ENCODE assay signal across 9 cellular contexts in genomic region chr9:124855944-124856773, GRCh38. TPM values are rescaled to one million over a fixed set of nuclear protein-coding genes. Genes with fewer than 3 reads are reported as not detected.
DNase-seq lines count a peak whose midpoint lies in the region; ATAC-seq, FAIRE-seq and TF ChIP-seq lines count a peak whose summit lies in the region.
"Had no signal": no experiment of that assay in that cellular context is flagged by ENCODE, and none has a peak within 500 bp of the region (broad histone marks: within the 10 kb centered on the region; RNA-seq: fewer than 3 reads in every experiment).

No MANE protein-coding gene starts in this region.

- H3K4me1 ChIP-seq in Loucy (ENCODE audit: insufficient read depth, low read length, poor library complexity, severe bottlenecking) = peaks cover 25% of the 10 kb centered on the region
- H3K4me1 ChIP-seq in K562 (replicated peaks in 1 of 2; ENCODE audit: control insufficient read depth in 2 of 2, insufficient read depth in 2 of 2, low read length in 2 of 2) = peaks cover 16 to 72% of the 10 kb centered on the region in 2 experiments; a peak in 4 of 5 replicates
- peaks cover 33 to 61% (median 46%) of the 10 kb centered on the region in 6 donors for H3K4me1 ChIP-seq in spleen
- peaks cover 0 to 41% (median 33%) of the 10 kb centered on the region in 4 donors for H3K4me1 ChIP-seq in tibial artery

- peaks cover 47% of the 10 kb centered on the region for H4K20me1 ChIP-seq in Loucy (ENCODE audit: insufficient read depth, low read length, poor library complexity, severe bottlenecking)
- peaks cover 51% of the 10 kb centered on the region for H4K20me1 ChIP-seq in K562 (replicated peaks; ENCODE audit: control insufficient read depth, insufficient read depth, low read length)

- intact Hi-C loops in activated CD8-positive, alpha-beta T cell treated with anti-CD3 and anti-CD28 coated beads for 36 hours (cut with micrococcal nuclease) = no loop called here
- intact Hi-C loops in K562 (cut with micrococcal nuclease) (loop anchor here (5.0 kb wide), 1 partner anchor 36 kb away; no protein-coding TSS in a partner anchor), spleen (cut with DNase I; ENCODE audit: low total_unique reads) (loop anchor here (10.0 kb wide), 1 partner anchor 289 kb away; the partner anchor contains the start of gene SCAI), tibial artery (cut with DNase I; ENCODE audit: low total_unique reads) (no loop called here)

- H2AFZ ChIP-seq in Loucy (ENCODE audit: low read length) (no peak overlapping the region), K562 (ENCODE audit: low read depth, low read length) (no peak overlapping the region)

- no peak for FAIRE-seq in K562 (lab: Jason Lieb, UNC)

- H3K9me3 ChIP-seq in Loucy (ENCODE audit: insufficient read depth, low read depth, low read length) (no peaks in the 10 kb centered on the region), K562 (replicated peaks; ENCODE audit: control insufficient read depth, insufficient read depth, low read depth, low read length) (no peaks in the 10 kb centered on the region; the same call in 1 of the 2 replicates), spleen (no peaks in the 10 kb centered on the region), tibial artery (no peaks in the 10 kb centered on the region)

- H3K27me3 ChIP-seq in Loucy (ENCODE audit: insufficient read depth, low read length, poor library complexity, severe bottlenecking) (peaks cover 3% of the 10 kb centered on the region), K562 (ENCODE audit: control insufficient read depth in 2 of 2, insufficient read depth in 2 of 2, low read length in 2 of 2) (no peaks in the 10 kb centered on the region), spleen (replicated peaks in 1 of 7) (no peaks in the 10 kb centered on the region), tibial artery (no peaks in the 10 kb centered on the region)

- H3K4me2 ChIP-seq in Loucy (ENCODE audit: low read depth, low read length, poor library complexity, severe bottlenecking) = no peak overlapping the region
- no peak overlapping the region for H3K4me2 ChIP-seq in K562 (ENCODE audit: insufficient read depth, low read length)

- WGBS in K562 (ENCODE audit: insufficient coverage, low coverage, missing lambda C conversion rate) = 58% methylated on average over 11 of the region's 16 CpGs
- 53 to 76% (median 68%) methylated on average over 7 to 16 of the region's 16 CpGs for WGBS in spleen, 5 donors

- POLR2A ChIA-PET in activated CD8-positive, alpha-beta T cell treated with anti-CD3 and anti-CD28 coated beads for 36 hours (lab: Charles Lee) = interaction anchor here (0.9 to 12.4 kb wide), 10 partner anchors 8 to 385 kb away, joined by 3 to 280 read pairs (median 3); partner anchors contain the start of gene NR6A1
- POLR2A ChIA-PET in activated CD8-positive, alpha-beta T cell treated with anti-CD3 and anti-CD28 coated beads, Interleukin-2, amount 10 ng/mL, durations not matched to agents 7 days and 5 days (lab: Charles Lee) = interaction anchor here (0.8 to 1.1 kb wide), 3 partner anchors 14 to 22 kb away, joined by 3 to 4 read pairs (median 3); no protein-coding TSS in a partner anchor
- POLR2A ChIA-PET in K562 (lab: Yijun Ruan, JAX) = interaction anchor here (0.6 to 5.1 kb wide), 15 partner anchors 9 to 513 kb away, joined by 3 to 64 read pairs (median 4); partner anchors contain the start of gene NR6A1

- DNase-seq in activated CD8-positive, alpha-beta T cell treated with anti-CD3 and anti-CD28 coated beads for 36 hours = peak; percentile 41
- no peak for DNase-seq in activated CD8-positive, alpha-beta T cell treated with anti-CD3 and anti-CD28 coated beads, Interleukin-2, amount 10 ng/mL, durations not matched to agents 7 days and 5 days
- DNase-seq in K562 (ENCODE audit: extremely low read depth in 1 of 4, low spot score in 3 of 4) = peak in 2 of 4 experiments; percentile 51 to 53
- peak; percentile 77 for DNase-seq in spleen
- no peak for DNase-seq in tibial artery
- no peak for DNase-seq in omental fat pad (ENCODE audit: low spot score)

- peaks cover 42% of the 10 kb centered on the region for H3K4me1 Mint-ChIP-seq in activated CD8-positive, alpha-beta T cell treated with anti-CD3 and anti-CD28 coated beads for 36 hours (ENCODE audit: low read depth)
- H3K4me1 Mint-ChIP-seq in activated CD8-positive, alpha-beta T cell treated with anti-CD3 and anti-CD28 coated beads, Interleukin-2, amount 10 ng/mL, durations not matched to agents 7 days and 5 days (ENCODE audit: low read depth) = peaks cover 32% of the 10 kb centered on the region

- TF ChIP-seq CTCF in activated CD8-positive, alpha-beta T cell treated with anti-CD3 and anti-CD28 coated beads for 36 hours (IDR thresholded peaks at IDR 0.05) = no peak
- TF ChIP-seq CTCF in Loucy (conservative IDR thresholded peaks at IDR 0.05; ENCODE audit: low read length) (peak; percentile 45), K562 (IDR thresholded peaks at IDR 0.05 in 2 of 3, conservative IDR thresholded peaks at IDR 0.05 in 1 of 3; ENCODE audit: insufficient read depth in 2 of 3, low read depth in 1 of 3, low read length in 3 of 3) (peak; percentile 49 to 62 (median 52); a peak in 5 of 6 replicates), spleen (IDR thresholded peaks at IDR 0.05 in 8 of 11, conservative IDR thresholded peaks at IDR 0.05 in 3 of 11) (peak in 6 of 11 experiments; percentile 6 to 37 (median 18)), tibial artery (IDR thresholded peaks at IDR 0.05) (no peak), omental fat pad (IDR thresholded peaks at IDR 0.05) (no peak)

- H3K9me2 ChIP-seq in Loucy (replicated peaks; ENCODE audit: low read depth, low read length) = no peaks in the 10 kb centered on the region

- in situ Hi-C loops in K562 (cut with MboI) = no loop called here

- TF ChIP-seq POLR2A in K562 (conservative IDR thresholded peaks at IDR 0.05) (no peak), spleen (IDR thresholded peaks at IDR 0.05) (no peak)

- CTCF ChIA-PET in activated CD8-positive, alpha-beta T cell treated with anti-CD3 and anti-CD28 coated beads for 36 hours (lab: Charles Lee) = interaction anchor here (0.7 to 10.3 kb wide), 5 partner anchors 10 to 89 kb away, joined by 3 to 431 read pairs (median 3); partner anchors contain the start of genes NR6A1 and OLFML2A
- CTCF ChIA-PET in activated CD8-positive, alpha-beta T cell treated with anti-CD3 and anti-CD28 coated beads, Interleukin-2, amount 10 ng/mL, durations not matched to agents 7 days and 5 days (lab: Charles Lee) = interaction anchor here (0.9 to 10.0 kb wide), 3 partner anchors 82 to 239 kb away, joined by 3 to 316 read pairs (median 3); partner anchors contain the start of genes NR6A1 and OLFML2A
- CTCF ChIA-PET in K562 (lab: Yijun Ruan, JAX; ENCODE audit: low intra/inter-chr PET ratio) = interaction anchor here (6.3 kb wide), 1 partner anchor 83 kb away, joined by 209 read pairs; the partner anchor contains the start of gene NR6A1

- no peak overlapping the region for H3K9ac ChIP-seq in Loucy (ENCODE audit: low read depth, low read length, poor library complexity, severe bottlenecking)
- peak overlapping the region in 1 of 2 experiments; percentile 61; a peak in 2 of 4 replicates for H3K9ac ChIP-seq in K562 (ENCODE audit: insufficient read depth in 1 of 2, low read depth in 2 of 2, low read length in 2 of 2)

- H3K27me3 Mint-ChIP-seq in activated CD8-positive, alpha-beta T cell treated with anti-CD3 and anti-CD28 coated beads for 36 hours = peaks cover 5% of the 10 kb centered on the region
- H3K27me3 Mint-ChIP-seq in activated CD8-positive, alpha-beta T cell treated with anti-CD3 and anti-CD28 coated beads, Interleukin-2, amount 10 ng/mL, durations not matched to agents 7 days and 5 days (ENCODE audit: low read depth) = no peaks in the 10 kb centered on the region

- H3K27ac ChIP-seq in K562 (ENCODE audit: extremely low read depth, low read depth, low read length) = no peak overlapping the region
- H3K27ac ChIP-seq in spleen = no peak overlapping the region
- H3K27ac ChIP-seq in tibial artery = no peak overlapping the region

- H3K79me2 ChIP-seq in Loucy (ENCODE audit: insufficient read depth, low read length) (peaks cover 50% of the 10 kb centered on the region), K562 (ENCODE audit: control insufficient read depth, insufficient read depth, low read length) (peaks cover 32% of the 10 kb centered on the region)

- H3K9me3 Mint-ChIP-seq in activated CD8-positive, alpha-beta T cell treated with anti-CD3 and anti-CD28 coated beads for 36 hours = no peaks in the 10 kb centered on the region
- no peaks in the 10 kb centered on the region for H3K9me3 Mint-ChIP-seq in activated CD8-positive, alpha-beta T cell treated with anti-CD3 and anti-CD28 coated beads, Interleukin-2, amount 10 ng/mL, durations not matched to agents 7 days and 5 days (ENCODE audit: insufficient read depth)

- peak in 1 of 2 experiments; percentile 42; a peak in 2 of 4 replicates for TF ChIP-seq RAD21 in K562 (CRISPR knock-in tag; conservative IDR thresholded peaks at IDR 0.05 in 1 of 2, IDR thresholded peaks at IDR 0.05 in 1 of 2)

- BruUV-seq in K562 (replicated peaks; lab: Mats Ljungman, UMichigan) = no TSS peak

- H3F3A ChIP-seq in Loucy (ENCODE audit: low read depth) = peaks cover 6% of the 10 kb centered on the region; the same call in 1 of the 2 replicates

- peaks cover 41% of the 10 kb centered on the region for H3K36me3 Mint-ChIP-seq in activated CD8-positive, alpha-beta T cell treated with anti-CD3 and anti-CD28 coated beads for 36 hours (ENCODE audit: low read depth)
- peaks cover 44% of the 10 kb centered on the region for H3K36me3 Mint-ChIP-seq in activated CD8-positive, alpha-beta T cell treated with anti-CD3 and anti-CD28 coated beads, Interleukin-2, amount 10 ng/mL, durations not matched to agents 7 days and 5 days (ENCODE audit: low read depth)

- no peak for ATAC-seq in activated CD8-positive, alpha-beta T cell treated with anti-CD3 and anti-CD28 coated beads for 36 hours
- no peak for ATAC-seq in activated CD8-positive, alpha-beta T cell treated with anti-CD3 and anti-CD28 coated beads, Interleukin-2, amount 10 ng/mL, durations not matched to agents 7 days and 5 days
- ATAC-seq in K562 (peak; percentile 37), omental fat pad (ENCODE audit: low FRiP score) (no peak), HG03469 (IDR thresholded peaks at IDR 0.05; ENCODE audit: unreplicated experiment) (no peak)

- H3K36me3 ChIP-seq in Loucy (ENCODE audit: insufficient read depth, low read length) (peaks cover 53% of the 10 kb centered on the region), K562 (ENCODE audit: control insufficient read depth, insufficient read depth, low read length) (peaks cover 51% of the 10 kb centered on the region), spleen (peaks cover 3 to 52% (median 48%) of the 10 kb centered on the region in 6 donors), tibial artery (peaks cover 33 to 53% (median 37%) of the 10 kb centered on the region in 3 donors)

- H3K9me1 ChIP-seq in K562 (ENCODE audit: control insufficient read depth, insufficient read depth, low read length) = peaks cover 15% of the 10 kb centered on the region

- no peak overlapping the region for H3K27ac Mint-ChIP-seq in activated CD8-positive, alpha-beta T cell treated with anti-CD3 and anti-CD28 coated beads for 36 hours
- H3K27ac Mint-ChIP-seq in activated CD8-positive, alpha-beta T cell treated with anti-CD3 and anti-CD28 coated beads, Interleukin-2, amount 10 ng/mL, durations not matched to agents 7 days and 5 days = no peak overlapping the region

- no peak overlapping the region for H3K4me3 ChIP-seq in Loucy (ENCODE audit: low read length, poor library complexity, severe bottlenecking)
- H3K4me3 ChIP-seq in K562 = no peak overlapping the region
- H3K4me3 ChIP-seq in spleen = no peak overlapping the region
- no peak overlapping the region for H3K4me3 ChIP-seq in tibial artery
- H3K4me3 ChIP-seq: lung had no signal

- no peak overlapping the region for H3K4me3 Mint-ChIP-seq in activated CD8-positive, alpha-beta T cell treated with anti-CD3 and anti-CD28 coated beads for 36 hours
- no peak overlapping the region for H3K4me3 Mint-ChIP-seq in activated CD8-positive, alpha-beta T cell treated with anti-CD3 and anti-CD28 coated beads, Interleukin-2, amount 10 ng/mL, durations not matched to agents 7 days and 5 days

- no peak for TF ChIP-seq EP300 in K562 (IDR thresholded peaks at IDR 0.05; ENCODE audit: low read length)

RNA-seq across cellular contexts. Expression of gene WDR38, which starts 2.9 kb away (rescaled TPM):
- total RNA-seq in activated CD8-positive, alpha-beta T cell treated with anti-CD3 and anti-CD28 coated beads for 36 hours = not detected
- total RNA-seq in activated CD8-positive, alpha-beta T cell treated with anti-CD3 and anti-CD28 coated beads, Interleukin-2, amount 10 ng/mL, durations not matched to agents 7 days and 5 days = not detected
- not detected in 2 replicates for total RNA-seq in K562 (2011; cell fraction: chromatin; rRNA removed; ENCODE audit: low replicate concordance)
- total RNA-seq in K562 (2011; cell fraction: nucleolus; rRNA removed) = not detected in 2 replicates
- total RNA-seq in K562 (2011; cell fraction: nucleoplasm; rRNA removed) = not detected in 2 replicates
- total RNA-seq in K562 (2014; rRNA removed) (not detected in 2 replicates), K562 (2014; rRNA removed; fragmentation: Illumina TruSeq; extraction: Trizol) (not detected in 2 replicates), K562 (2015; rRNA removed; fragmentation: Illumina TruSeq; extraction: Trizol) (not detected in 2 replicates), K562 (2021) (not detected in 2 replicates), spleen (not detected), omental fat pad (under 1 TPM in 1 of 4 donors, not detected in 3; 0.36 TPM)
- polyA plus RNA-seq in K562 (2011; rRNA removed) (not detected in 2 replicates), K562 (2014; fragmentation: Illumina TruSeq; extraction: Trizol) (not detected in 2 replicates), K562 (2014; fragmentation: Nextera tagmentation; extraction: Ambion mirVana) (not detected), K562 (2014; rRNA removed) (not detected in 2 replicates), spleen (not detected)
- polyA plus RNA-seq in K562 (2011; cell fraction: cytosol; rRNA removed) = not detected in 2 replicates
- polyA plus RNA-seq in K562 (2011; cell fraction: nucleus; rRNA removed) = not detected in 2 replicates
- polyA plus RNA-seq in K562 (2012) = 0.05 TPM in 1 of 2 replicates, not detected in the other
- not detected in 2 replicates for polyA minus RNA-seq in K562 (2011; rRNA and poly(A)+ RNA removed)
- not detected in 2 replicates for polyA minus RNA-seq in K562 (2011; cell fraction: cytosol; rRNA and poly(A)+ RNA removed)
- not detected in 2 replicates for polyA minus RNA-seq in K562 (2011; cell fraction: nucleus; rRNA and poly(A)+ RNA removed)

RNA-seq across cellular contexts. Expression of gene RPL35, which starts 5.6 kb away (rescaled TPM):
- total RNA-seq in activated CD8-positive, alpha-beta T cell treated with anti-CD3 and anti-CD28 coated beads for 36 hours = 1,000 to 10,000 TPM; 2,301 to 2,341 TPM
- 1,000 to 10,000 TPM; 1,341 to 1,437 TPM for total RNA-seq in activated CD8-positive, alpha-beta T cell treated with anti-CD3 and anti-CD28 coated beads, Interleukin-2, amount 10 ng/mL, durations not matched to agents 7 days and 5 days
- total RNA-seq in K562 (2011; cell fraction: chromatin; rRNA removed; ENCODE audit: low replicate concordance) = 82.3 and 233 TPM in 2 replicates
- total RNA-seq in K562 (2011; cell fraction: nucleolus; rRNA removed) = 710 and 759 TPM in 2 replicates
- 556 and 654 TPM in 2 replicates for total RNA-seq in K562 (2011; cell fraction: nucleoplasm; rRNA removed)
- total RNA-seq in K562 (2014; rRNA removed) (3,379 and 5,070 TPM in 2 replicates), K562 (2014; rRNA removed; fragmentation: Illumina TruSeq; extraction: Trizol) (1,284 and 1,755 TPM in 2 replicates), K562 (2015; rRNA removed; fragmentation: Illumina TruSeq; extraction: Trizol) (3,383 and 3,546 TPM in 2 replicates), K562 (2021) (2,106 and 2,300 TPM in 2 replicates), spleen (1,000 to 10,000 TPM in 4 of 7 donors, 100 to 1,000 TPM in 3; 873 to 1,139 (median 1,001) TPM), omental fat pad (1,000 to 10,000 TPM; 1,657 to 2,235 (median 2,199) TPM)
- polyA plus RNA-seq in K562 (2011; rRNA removed) (2,343 and 2,530 TPM in 2 replicates), K562 (2014; fragmentation: Illumina TruSeq; extraction: Trizol) (3,405 and 3,414 TPM in 2 replicates), K562 (2014; fragmentation: Nextera tagmentation; extraction: Ambion mirVana) (1,000 to 10,000 TPM; 4,709 to 5,101 TPM), K562 (2014; rRNA removed) (4,604 and 5,028 TPM in 2 replicates), spleen (1,000 to 10,000 TPM; 7,414 to 8,208 (median 8,201) TPM)
- 2,634 and 3,242 TPM in 2 replicates for polyA plus RNA-seq in K562 (2011; cell fraction: cytosol; rRNA removed)
- polyA plus RNA-seq in K562 (2011; cell fraction: nucleus; rRNA removed) = 2,032 and 2,780 TPM in 2 replicates
- polyA plus RNA-seq in K562 (2012) = 2,776 and 4,833 TPM in 2 replicates
- polyA minus RNA-seq in K562 (2011; rRNA and poly(A)+ RNA removed) = 286 and 426 TPM in 2 replicates
- 256 and 334 TPM in 2 replicates for polyA minus RNA-seq in K562 (2011; cell fraction: cytosol; rRNA and poly(A)+ RNA removed)
- polyA minus RNA-seq in K562 (2011; cell fraction: nucleus; rRNA and poly(A)+ RNA removed) = 214 and 338 TPM in 2 replicates

RNA-seq across cellular contexts. Expression of gene ARPC5L, which starts 5.8 kb away (rescaled TPM):
- 10 to 100 TPM; 72.7 to 73.9 TPM for total RNA-seq in activated CD8-positive, alpha-beta T cell treated with anti-CD3 and anti-CD28 coated beads for 36 hours
- total RNA-seq in activated CD8-positive, alpha-beta T cell treated with anti-CD3 and anti-CD28 coated beads, Interleukin-2, amount 10 ng/mL, durations not matched to agents 7 days and 5 days = 10 to 100 TPM; 82.0 to 86.0 TPM
- 58.8 and 69.4 TPM in 2 replicates for total RNA-seq in K562 (2011; cell fraction: chromatin; rRNA removed; ENCODE audit: low replicate concordance)
- total RNA-seq in K562 (2011; cell fraction: nucleolus; rRNA removed) = 35.7 and 42.4 TPM in 2 replicates
- total RNA-seq in K562 (2011; cell fraction: nucleoplasm; rRNA removed) = 46.7 and 58.8 TPM in 2 replicates
- total RNA-seq in K562 (2014; rRNA removed) (63.8 and 64.3 TPM in 2 replicates), K562 (2014; rRNA removed; fragmentation: Illumina TruSeq; extraction: Trizol) (56.8 and 63.7 TPM in 2 replicates), K562 (2015; rRNA removed; fragmentation: Illumina TruSeq; extraction: Trizol) (63.9 and 64.1 TPM in 2 replicates), K562 (2021) (58.1 and 65.2 TPM in 2 replicates), spleen (10 to 100 TPM; 33.6 to 50.4 (median 47.3) TPM), omental fat pad (10 to 100 TPM; 21.8 to 55.4 (median 24.7) TPM)
- polyA plus RNA-seq in K562 (2011; rRNA removed) (62.9 and 89.7 TPM in 2 replicates), K562 (2014; fragmentation: Illumina TruSeq; extraction: Trizol) (50.7 and 51.8 TPM in 2 replicates), K562 (2014; fragmentation: Nextera tagmentation; extraction: Ambion mirVana) (10 to 100 TPM; 25.4 to 26.3 TPM), K562 (2014; rRNA removed) (111 and 113 TPM in 2 replicates), spleen (10 to 100 TPM; 48.1 to 75.3 (median 48.9) TPM)
- 44.8 TPM in 2 replicates for polyA plus RNA-seq in K562 (2011; cell fraction: cytosol; rRNA removed)
- 26.6 and 32.7 TPM in 2 replicates for polyA plus RNA-seq in K562 (2011; cell fraction: nucleus; rRNA removed)
- polyA plus RNA-seq in K562 (2012) = 58.5 and 69.9 TPM in 2 replicates
- 42.7 and 53.5 TPM in 2 replicates for polyA minus RNA-seq in K562 (2011; rRNA and poly(A)+ RNA removed)
- polyA minus RNA-seq in K562 (2011; cell fraction: cytosol; rRNA and poly(A)+ RNA removed) = 15.4 and 22.6 TPM in 2 replicates
- polyA minus RNA-seq in K562 (2011; cell fraction: nucleus; rRNA and poly(A)+ RNA removed) = 12.3 and 12.5 TPM in 2 replicates

Comparison
In these comparisons a context has a peak if more than half of its experiments do, and no peak if none do; other contexts are left out.
1. DNase-seq: peak in activated CD8-positive, alpha-beta T cell treated with anti-CD3 and anti-CD28 coated beads for 36 hours (single experiment) and spleen (single experiment); none in activated CD8-positive, alpha-beta T cell treated with anti-CD3 and anti-CD28 coated beads, Interleukin-2, amount 10 ng/mL, durations not matched to agents 7 days and 5 days (single experiment), tibial artery (0 of 2) and omental fat pad (single experiment).
2. CTCF ChIP-seq: peak in Loucy (single experiment), K562 (3 of 3) and spleen (6 of 11); none in activated CD8-positive, alpha-beta T cell treated with anti-CD3 and anti-CD28 coated beads for 36 hours (single experiment), tibial artery (0 of 2) and omental fat pad (0 of 3).
3. intact Hi-C loops: an anchor here in K562 (5.0 kb wide) and spleen (10.0 kb wide); none called in activated CD8-positive, alpha-beta T cell treated with anti-CD3 and anti-CD28 coated beads for 36 hours and tibial artery.